In the genomic region with DNA sequence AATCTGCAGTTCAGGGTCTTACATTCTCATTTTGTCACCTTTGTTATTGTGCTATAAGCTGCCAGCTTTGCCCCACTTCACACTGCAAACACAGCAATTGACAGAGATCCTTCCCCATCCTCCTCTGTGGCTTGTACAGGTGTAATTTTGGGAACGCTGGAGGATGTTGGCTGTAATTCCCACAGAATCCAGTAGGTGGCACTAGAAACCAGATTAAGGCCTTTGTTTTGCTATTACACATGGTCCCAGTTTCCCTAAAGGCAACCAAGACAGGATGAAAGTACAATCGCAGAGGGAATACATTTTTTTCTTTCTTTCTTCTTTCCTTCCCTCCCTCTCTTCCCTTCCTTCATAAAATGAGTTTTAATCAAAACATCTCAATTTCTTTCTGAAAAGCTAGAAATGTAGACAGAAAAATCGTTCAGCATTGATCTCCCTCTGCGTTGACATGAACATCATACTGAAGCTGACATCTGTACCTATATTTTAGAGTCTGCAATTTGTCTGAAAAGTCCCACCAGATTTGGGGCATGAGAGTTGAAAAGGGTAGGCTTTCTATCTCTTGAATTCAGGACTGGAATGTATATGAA, we compare ENCODE assay signal across 1 cellular context.
A peak's percentile ranks its signal among the peaks of the same experiment; 100 is the strongest.
TF ChIP-seq lines count a peak whose summit lies in the region.

No MANE protein-coding gene starts in this region.

TF ChIP-seq in H1, 55 proteins besides CTCF, POLR2A, EP300 and RAD21 (continued from another document):
- TF ChIP-seq, protein P1, sequence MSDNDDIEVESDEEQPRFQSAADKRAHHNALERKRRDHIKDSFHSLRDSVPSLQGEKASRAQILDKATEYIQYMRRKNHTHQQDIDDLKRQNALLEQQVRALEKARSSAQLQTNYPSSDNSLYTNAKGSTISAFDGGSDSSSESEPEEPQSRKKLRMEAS (IDR thresholded peaks at IDR 0.05), result 0 out of 2 replicates have a peak, but pooled peaks have one; percentile 33
